1 cellular context compared by ENCODE assay signal in genomic region chr13:113724780-113725315, GRCh38.
TF ChIP-seq lines count a peak whose summit lies in the region.

No MANE protein-coding gene starts in this region.

TF ChIP-seq in HEK293, 187 proteins besides CTCF, POLR2A, EP300 and RAD21 (continued from another document):
- TF ChIP-seq, protein P1, sequence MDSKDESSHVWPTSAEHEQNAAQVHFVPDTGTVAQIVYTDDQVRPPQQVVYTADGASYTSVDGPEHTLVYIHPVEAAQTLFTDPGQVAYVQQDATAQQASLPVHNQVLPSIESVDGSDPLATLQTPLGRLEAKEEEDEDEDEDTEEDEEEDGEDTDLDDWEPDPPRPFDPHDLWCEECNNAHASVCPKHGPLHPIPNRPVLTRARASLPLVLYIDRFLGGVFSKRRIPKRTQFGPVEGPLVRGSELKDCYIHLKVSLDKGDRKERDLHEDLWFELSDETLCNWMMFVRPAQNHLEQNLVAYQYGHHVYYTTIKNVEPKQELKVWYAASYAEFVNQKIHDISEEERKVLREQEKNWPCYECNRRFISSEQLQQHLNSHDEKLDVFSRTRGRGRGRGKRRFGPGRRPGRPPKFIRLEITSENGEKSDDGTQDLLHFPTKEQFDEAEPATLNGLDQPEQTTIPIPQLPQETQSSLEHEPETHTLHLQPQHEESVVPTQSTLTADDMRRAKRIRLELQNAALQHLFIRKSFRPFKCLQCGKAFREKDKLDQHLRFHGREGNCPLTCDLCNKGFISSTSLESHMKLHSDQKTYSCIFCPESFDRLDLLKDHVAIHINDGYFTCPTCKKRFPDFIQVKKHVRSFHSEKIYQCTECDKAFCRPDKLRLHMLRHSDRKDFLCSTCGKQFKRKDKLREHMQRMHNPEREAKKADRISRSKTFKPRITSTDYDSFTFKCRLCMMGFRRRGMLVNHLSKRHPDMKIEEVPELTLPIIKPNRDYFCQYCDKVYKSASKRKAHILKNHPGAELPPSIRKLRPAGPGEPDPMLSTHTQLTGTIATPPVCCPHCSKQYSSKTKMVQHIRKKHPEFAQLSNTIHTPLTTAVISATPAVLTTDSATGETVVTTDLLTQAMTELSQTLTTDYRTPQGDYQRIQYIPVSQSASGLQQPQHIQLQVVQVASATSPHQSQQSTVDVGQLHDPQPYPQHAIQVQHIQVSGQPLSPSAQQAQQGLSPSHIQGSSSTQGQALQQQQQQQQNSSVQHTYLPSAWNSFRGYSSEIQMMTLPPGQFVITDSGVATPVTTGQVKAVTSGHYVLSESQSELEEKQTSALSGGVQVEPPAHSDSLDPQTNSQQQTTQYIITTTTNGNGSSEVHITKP (tag by site-specific recombination; IDR thresholded peaks at IDR 0.05): peak; percentile 79
- TF ChIP-seq ZNF394 (tag by site-specific recombination; IDR thresholded peaks at IDR 0.05; ENCODE audit: borderline replicate concordance) (peak; percentile 39; the same call in 1 of the 2 replicates), ZEB2 (tag by site-specific recombination; IDR thresholded peaks at IDR 0.05) (peak; percentile 43; the same call in 1 of the 2 replicates), ZNF292 (tag by site-specific recombination; IDR thresholded peaks at IDR 0.05; ENCODE audit: borderline replicate concordance, low read depth) (no peak), SETDB1 (IDR thresholded peaks at IDR 0.05; ENCODE audit: insufficient read length, low read length) (no peak), ZNF521 (tag by site-specific recombination; IDR thresholded peaks at IDR 0.05) (no peak), ZNF670 (tag by site-specific recombination; IDR thresholded peaks at IDR 0.05; ENCODE audit: low read depth) (no peak), EGR2 (tag by site-specific recombination; IDR thresholded peaks at IDR 0.05; ENCODE audit: low read depth) (peak; percentile 50; the same call in 1 of the 2 replicates), ZNF335 (tag by site-specific recombination; conservative IDR thresholded peaks at IDR 0.05) (no peak)
- TF ChIP-seq, protein P2, sequence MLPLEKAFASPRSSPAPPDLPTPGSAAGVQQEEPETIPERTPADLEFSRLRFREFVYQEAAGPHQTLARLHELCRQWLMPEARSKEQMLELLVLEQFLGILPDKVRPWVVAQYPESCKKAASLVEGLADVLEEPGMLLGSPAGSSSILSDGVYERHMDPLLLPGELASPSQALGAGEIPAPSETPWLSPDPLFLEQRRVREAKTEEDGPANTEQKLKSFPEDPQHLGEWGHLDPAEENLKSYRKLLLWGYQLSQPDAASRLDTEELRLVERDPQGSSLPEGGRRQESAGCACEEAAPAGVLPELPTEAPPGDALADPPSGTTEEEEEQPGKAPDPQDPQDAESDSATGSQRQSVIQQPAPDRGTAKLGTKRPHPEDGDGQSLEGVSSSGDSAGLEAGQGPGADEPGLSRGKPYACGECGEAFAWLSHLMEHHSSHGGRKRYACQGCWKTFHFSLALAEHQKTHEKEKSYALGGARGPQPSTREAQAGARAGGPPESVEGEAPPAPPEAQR (tag by site-specific recombination; IDR thresholded peaks at IDR 0.05): no peak
- TF ChIP-seq, protein P3, sequence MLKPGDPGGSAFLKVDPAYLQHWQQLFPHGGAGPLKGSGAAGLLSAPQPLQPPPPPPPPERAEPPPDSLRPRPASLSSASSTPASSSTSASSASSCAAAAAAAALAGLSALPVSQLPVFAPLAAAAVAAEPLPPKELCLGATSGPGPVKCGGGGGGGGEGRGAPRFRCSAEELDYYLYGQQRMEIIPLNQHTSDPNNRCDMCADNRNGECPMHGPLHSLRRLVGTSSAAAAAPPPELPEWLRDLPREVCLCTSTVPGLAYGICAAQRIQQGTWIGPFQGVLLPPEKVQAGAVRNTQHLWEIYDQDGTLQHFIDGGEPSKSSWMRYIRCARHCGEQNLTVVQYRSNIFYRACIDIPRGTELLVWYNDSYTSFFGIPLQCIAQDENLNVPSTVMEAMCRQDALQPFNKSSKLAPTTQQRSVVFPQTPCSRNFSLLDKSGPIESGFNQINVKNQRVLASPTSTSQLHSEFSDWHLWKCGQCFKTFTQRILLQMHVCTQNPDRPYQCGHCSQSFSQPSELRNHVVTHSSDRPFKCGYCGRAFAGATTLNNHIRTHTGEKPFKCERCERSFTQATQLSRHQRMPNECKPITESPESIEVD (tag by site-specific recombination; IDR thresholded peaks at IDR 0.05): no peak
